In the genomic region with DNA sequence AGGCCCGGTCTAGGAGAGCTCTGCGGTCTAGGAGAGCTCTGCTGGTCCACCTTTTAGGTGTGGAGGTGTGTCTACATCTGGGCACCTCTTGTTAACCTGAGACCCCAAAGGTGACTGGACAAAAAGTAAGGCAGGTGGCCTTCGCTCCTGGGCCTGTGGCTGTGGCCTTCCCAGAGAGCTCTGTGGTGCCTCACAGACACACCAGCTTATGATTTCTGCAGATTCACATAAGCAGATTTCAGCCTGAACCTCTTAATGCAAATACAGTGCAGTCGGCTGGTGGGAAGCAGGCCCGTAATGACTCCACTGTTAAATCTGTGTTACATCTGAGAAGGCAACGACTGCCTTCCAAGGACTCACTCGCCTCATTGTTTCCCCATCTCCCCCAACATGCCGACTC, we compare ENCODE assay signal across 20 cellular contexts.
"Had no signal": no experiment of that assay in that cellular context is flagged by ENCODE, and none has a peak within 500 bp of the region (broad histone marks: within the 10 kb centered on the region; RNA-seq: fewer than 3 reads in every experiment).

No MANE protein-coding gene starts in this region.

- H3K36me3 ChIP-seq: ovary, spleen, thoracic aorta, upper lobe of left lung, uterus had no signal

- H3K4me3 ChIP-seq: coronary artery, gastrocnemius medialis, heart left ventricle, hepatocyte, ovary, psoas muscle, skin epidermis, spleen, thoracic aorta, tibial nerve, upper lobe of left lung, uterus had no signal

- H3K27ac ChIP-seq: coronary artery, gastrocnemius medialis, heart left ventricle, hepatocyte, ovary, psoas muscle, skin epidermis, spleen, thoracic aorta, tibial nerve, upper lobe of left lung, uterus had no signal

- H3K4me1 ChIP-seq: gastrocnemius medialis, heart left ventricle, psoas muscle, spleen, tibial nerve, upper lobe of left lung, uterus had no signal

- ATAC-seq: gastrocnemius medialis; left lobe of liver; natural killer cell; psoas muscle; right cardiac atrium; stimulated activated naive B cell treated with anti-CD40 and anti-IgM and Interleukin-4, amounts not matched to agents 10 μg/mL and 1 μg/mL and 100 μg/mL, for 72 hours had no signal

- H3K9me3 ChIP-seq: gastrocnemius medialis, heart left ventricle, ovary, psoas muscle, spleen, thoracic aorta, tibial nerve, upper lobe of left lung, uterus had no signal

- H3K27me3 ChIP-seq: gastrocnemius medialis, heart left ventricle, hepatocyte, ovary, tibial nerve, upper lobe of left lung, uterus had no signal

- DNase-seq: effector CD4-positive, alpha-beta T cell; gastrocnemius medialis; heart left ventricle; kidney; mesendoderm; natural killer cell; occipital lobe; ovary; psoas muscle; right cardiac atrium; spleen; stimulated activated naive B cell treated with anti-CD40 and anti-IgM and Interleukin-4, amounts not matched to agents 10 μg/mL and 1 μg/mL and 100 μg/mL, for 72 hours; upper lobe of left lung; uterus had no signal
